Comparison of ENCODE assay signal across 35 cellular contexts in genomic region chr12:42286741-42287140, GRCh38.
"Had no signal": no experiment of that assay in that cellular context is flagged by ENCODE, and none has a peak within 500 bp of the region (broad histone marks: within the 10 kb centered on the region; RNA-seq: fewer than 3 reads in every experiment).

No MANE protein-coding gene starts in this region.

- H3K9me3 ChIP-seq: MG63 had no signal

- H3K4me3 ChIP-seq: MG63 had no signal

- DNase-seq: Karpas-422, Kasumi-1, MG63, MM.1S, MV-4-11, NCI-H1048, NCI-H1092, NCI-H1092 treated with DMSO at 0.1 percent for 48 hours, NCI-H1105, NCI-H1105 treated with DMSO at 0.1 percent for 48 hours, NCI-H1417, NCI-H1417 treated with DMSO at 0.1 percent for 48 hours, NCI-H1436, NCI-H1436 treated with DMSO at 0.1 percent for 48 hours, NCI-H146, NCI-H1694, NCI-H1694 treated with DMSO at 0.1 percent for 48 hours, NCI-H187, NCI-H187 treated with DMSO at 0.1 percent for 48 hours, NCI-H1930, NCI-H2029, NCI-H2029 treated with DMSO at 0.1 percent for 48 hours, NCI-H2081, NCI-H2081 treated with DMSO at 0.1 percent for 48 hours, NCI-H2107, NCI-H2171, NCI-H2171 treated with DMSO at 0.1 percent for 48 hours, NCI-H2227 treated with DMSO at 0.1 percent for 48 hours, NCI-H226, NCI-H345, NCI-H446, NCI-H446 treated with DMSO at 0.1 percent for 48 hours, NCI-H510A, NCI-H510A treated with DMSO at 0.1 percent for 48 hours, NCI-H524 had no signal

- H3K27me3 ChIP-seq: MG63 had no signal

- H3K36me3 ChIP-seq: MG63 had no signal
